In the genomic region with DNA sequence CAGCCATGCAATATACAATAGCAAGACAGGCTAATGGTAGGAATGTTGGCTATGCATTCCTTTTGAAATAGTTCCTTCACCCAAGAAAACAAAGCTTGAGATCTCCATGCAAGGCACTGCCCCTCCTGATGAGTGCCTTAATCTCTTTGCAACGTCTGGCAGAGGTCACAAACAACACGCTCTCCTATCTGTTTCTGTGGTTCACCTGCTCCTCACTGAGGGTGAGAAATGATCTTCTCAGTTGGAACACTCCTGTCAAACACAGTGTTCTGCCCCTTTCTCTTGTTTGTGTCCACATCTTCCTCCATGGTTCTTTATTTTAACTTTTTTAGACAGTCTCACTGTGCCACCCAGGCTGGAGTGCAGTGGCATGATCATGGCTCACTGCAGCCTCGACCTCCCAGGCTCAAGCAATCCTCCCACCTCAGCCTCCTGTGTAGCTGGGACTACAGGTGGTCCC, we compare ENCODE assay signal across 1 cellular context.
TF ChIP-seq lines count a peak whose summit lies in the region.

No MANE protein-coding gene starts in this region.

TF ChIP-seq in K562, 482 proteins besides CTCF, POLR2A, EP300 and RAD21 (continued from another document):
- no peak for TF ChIP-seq ZFP36 (IDR thresholded peaks at IDR 0.05; ENCODE audit: low read depth, low read length, partially characterized antibody)
- TF ChIP-seq GABPB2 (CRISPR knock-in tag; conservative IDR thresholded peaks at IDR 0.05), result no peak
- no peak for TF ChIP-seq ZNF140 (CRISPR knock-in tag; IDR thresholded peaks at IDR 0.05)
- no peak for TF ChIP-seq EWSR1 (IDR thresholded peaks at IDR 0.05; ENCODE audit: borderline replicate concordance, low read depth, partially characterized antibody)
- no peak for TF ChIP-seq ZNF668 (CRISPR knock-in tag; IDR thresholded peaks at IDR 0.05)
- TF ChIP-seq CCNT2 (IDR thresholded peaks at IDR 0.05; ENCODE audit: borderline replicate concordance, extremely low read depth, insufficient read length, low read depth, low read length), result peak; percentile 13
- peak; percentile 97 for TF ChIP-seq CBFA2T3 (IDR thresholded peaks at IDR 0.05)
- no peak for TF ChIP-seq ZBTB8A (IDR thresholded peaks at IDR 0.05; ENCODE audit: partially characterized antibody)
- TF ChIP-seq, protein P1, sequence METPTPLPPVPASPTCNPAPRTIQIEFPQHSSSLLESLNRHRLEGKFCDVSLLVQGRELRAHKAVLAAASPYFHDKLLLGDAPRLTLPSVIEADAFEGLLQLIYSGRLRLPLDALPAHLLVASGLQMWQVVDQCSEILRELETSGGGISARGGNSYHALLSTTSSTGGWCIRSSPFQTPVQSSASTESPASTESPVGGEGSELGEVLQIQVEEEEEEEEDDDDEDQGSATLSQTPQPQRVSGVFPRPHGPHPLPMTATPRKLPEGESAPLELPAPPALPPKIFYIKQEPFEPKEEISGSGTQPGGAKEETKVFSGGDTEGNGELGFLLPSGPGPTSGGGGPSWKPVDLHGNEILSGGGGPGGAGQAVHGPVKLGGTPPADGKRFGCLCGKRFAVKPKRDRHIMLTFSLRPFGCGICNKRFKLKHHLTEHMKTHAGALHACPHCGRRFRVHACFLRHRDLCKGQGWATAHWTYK (CRISPR knock-in tag; IDR thresholded peaks at IDR 0.05), result no peak
- no peak for TF ChIP-seq ZBTB12 (CRISPR knock-in tag; IDR thresholded peaks at IDR 0.05)
- no peak for TF ChIP-seq HIVEP1 (CRISPR knock-in tag; IDR thresholded peaks at IDR 0.05)
- TF ChIP-seq DPF2 (IDR thresholded peaks at IDR 0.05), result peak; percentile 93
- TF ChIP-seq TBL1XR1 (IDR thresholded peaks at IDR 0.05; ENCODE audit: low read length in 2 of 2), result peak; percentile 79 to 81
- TF ChIP-seq KLF10 (CRISPR knock-in tag; IDR thresholded peaks at IDR 0.05), result no peak
- peak in 1 of 2 experiments; percentile 68; a peak in 2 of 3 replicates for TF ChIP-seq CBX3 (IDR thresholded peaks at IDR 0.05; ENCODE audit: borderline replicate concordance in 1 of 2, low read length in 2 of 2)
- TF ChIP-seq JUNB (CRISPR knock-in tag; conservative IDR thresholded peaks at IDR 0.05), result no peak
- TF ChIP-seq TCFL5 (CRISPR knock-in tag; conservative IDR thresholded peaks at IDR 0.05), result no peak
- no peak for TF ChIP-seq DMBX1 (CRISPR knock-in tag; IDR thresholded peaks at IDR 0.05; ENCODE audit: borderline replicate concordance)
- TF ChIP-seq ELF1 (tag; IDR thresholded peaks at IDR 0.05), result no peak
- no peak for TF ChIP-seq ZNF699 (CRISPR knock-in tag; IDR thresholded peaks at IDR 0.05; ENCODE audit: insufficient replicate concordance)
- TF ChIP-seq ZNF12 (CRISPR knock-in tag; IDR thresholded peaks at IDR 0.05), result no peak
- TF ChIP-seq FOS (IDR thresholded peaks at IDR 0.05; ENCODE audit: extremely low read depth, insufficient read length), result no peak
- 0 out of 2 replicates have a peak, but pooled peaks have one; percentile 11 for TF ChIP-seq ZNF76 (CRISPR knock-in tag; IDR thresholded peaks at IDR 0.05; ENCODE audit: borderline replicate concordance)
- no peak for TF ChIP-seq RBBP5 (IDR thresholded peaks at IDR 0.05; ENCODE audit: borderline replicate concordance, insufficient read depth, low read length, poor library complexity, severe bottlenecking)
- TF ChIP-seq, protein P2, sequence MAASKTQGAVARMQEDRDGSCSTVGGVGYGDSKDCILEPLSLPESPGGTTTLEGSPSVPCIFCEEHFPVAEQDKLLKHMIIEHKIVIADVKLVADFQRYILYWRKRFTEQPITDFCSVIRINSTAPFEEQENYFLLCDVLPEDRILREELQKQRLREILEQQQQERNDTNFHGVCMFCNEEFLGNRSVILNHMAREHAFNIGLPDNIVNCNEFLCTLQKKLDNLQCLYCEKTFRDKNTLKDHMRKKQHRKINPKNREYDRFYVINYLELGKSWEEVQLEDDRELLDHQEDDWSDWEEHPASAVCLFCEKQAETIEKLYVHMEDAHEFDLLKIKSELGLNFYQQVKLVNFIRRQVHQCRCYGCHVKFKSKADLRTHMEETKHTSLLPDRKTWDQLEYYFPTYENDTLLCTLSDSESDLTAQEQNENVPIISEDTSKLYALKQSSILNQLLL (CRISPR knock-in tag; IDR thresholded peaks at IDR 0.05; ENCODE audit: borderline replicate concordance), result no peak
- no peak for TF ChIP-seq TFE3 (CRISPR knock-in tag; IDR thresholded peaks at IDR 0.05)
